ENCODE assay signal across 1 cellular context in genomic region chrX:112968351-112969133, GRCh38.
TF ChIP-seq lines count a peak whose summit lies in the region.

No MANE protein-coding gene starts in this region.

TF ChIP-seq in A549, 52 proteins besides CTCF, POLR2A, EP300 and RAD21 (continued from another document):
- TF ChIP-seq REST (IDR thresholded peaks at IDR 0.05): no peak
